Comparison of ENCODE assay signal across 8 cellular contexts in the genomic region with DNA sequence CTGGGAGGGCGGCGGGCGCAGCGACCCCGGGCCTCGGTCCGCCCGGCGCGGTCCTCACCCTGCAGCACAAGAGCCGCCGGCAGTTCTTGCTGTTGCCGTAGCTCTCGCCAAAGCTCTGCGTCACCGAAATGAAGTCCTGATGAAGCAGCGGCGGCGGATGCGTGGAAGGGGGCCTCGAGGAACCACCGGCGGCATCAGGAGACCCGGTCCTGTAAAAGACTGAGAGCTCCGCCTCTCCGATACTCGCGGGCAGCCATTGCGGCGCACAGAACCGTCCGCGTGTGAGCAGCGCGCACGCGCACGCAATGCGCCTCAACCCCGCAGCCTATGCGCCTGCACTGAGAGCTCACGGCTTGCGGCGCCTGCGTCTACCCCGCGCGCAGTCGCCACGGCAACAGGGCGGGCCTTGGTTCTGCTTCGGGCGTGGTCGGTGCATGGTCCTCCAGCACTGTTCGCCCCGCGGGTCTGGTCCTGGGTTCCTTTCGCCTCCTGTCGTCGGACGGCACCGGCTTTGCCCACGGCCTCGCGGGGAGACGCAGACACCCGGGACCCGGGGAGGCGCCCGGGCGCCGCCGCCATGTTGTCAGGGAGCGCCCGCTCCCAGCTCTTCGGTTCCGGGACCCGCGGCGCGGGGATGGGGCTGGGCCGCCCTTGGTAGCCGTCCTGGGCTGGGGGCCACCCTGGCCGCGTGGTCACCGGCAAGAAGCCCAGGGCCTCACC. TPM values are rescaled to one million over a fixed set of nuclear protein-coding genes. Genes with fewer than 3 reads are reported as not detected.
A peak's percentile ranks its signal among the peaks of the same experiment; 100 is the strongest.
DNase-seq lines count a peak whose midpoint lies in the region; ATAC-seq, FAIRE-seq and TF ChIP-seq lines count a peak whose summit lies in the region.

No MANE protein-coding gene starts in this region.

- H3K9me3 ChIP-seq in KOPT-K1 (ENCODE audit: insufficient read depth, low read length, poor library complexity, severe bottlenecking), result no peaks in the 10 kb centered on the region
- no peaks in the 10 kb centered on the region for H3K9me3 ChIP-seq in naive thymus-derived CD4-positive, alpha-beta T cell (ENCODE audit: control insufficient read depth in 2 of 3, low read length in 3 of 3)

- no peaks in the 10 kb centered on the region for H3K27me3 ChIP-seq in naive thymus-derived CD4-positive, alpha-beta T cell (ENCODE audit: control insufficient read depth in 2 of 2, insufficient read depth in 2 of 2, low read length in 2 of 2)

- H3K27ac Mint-ChIP-seq in naive thymus-derived CD4-positive, alpha-beta T cell, result peak overlapping the region; percentile 67 to 88 (median 81)
- peak overlapping the region; percentile 94 for H3K27ac Mint-ChIP-seq in stimulated activated effector memory CD8-positive, alpha-beta T cell treated with anti-CD3 and anti-CD28 coated beads, Interleukin-12 subunit alpha, Interleukin-12 subunit beta, amount 100 ng/mL, for 72 hours

- peaks cover 23 to 34% (median 27%) of the 10 kb centered on the region in 7 donors for H3K4me1 Mint-ChIP-seq in naive thymus-derived CD4-positive, alpha-beta T cell
- peaks cover 23% of the 10 kb centered on the region for H3K4me1 Mint-ChIP-seq in stimulated activated effector memory CD8-positive, alpha-beta T cell treated with anti-CD3 and anti-CD28 coated beads, Interleukin-12 subunit alpha, Interleukin-12 subunit beta, amount 100 ng/mL, for 72 hours

- no peak for FAIRE-seq in RCC 7860 (lab: Jason Lieb, UNC)

- CTCF ChIA-PET in naive thymus-derived CD4-positive, alpha-beta T cell (lab: Charles Lee), result interaction anchor here (0.7 to 1.0 kb wide), 5 partner anchors 59 to 107 kb away, joined by 3 to 5 read pairs (median 4); a partner anchor contains a TSS

- TF ChIP-seq CTCF in fibroblast of mammary gland (conservative IDR thresholded peaks at IDR 0.05; ENCODE audit: control insufficient read depth, insufficient read depth, low read depth, low read length), result no peak

- peak overlapping the region; percentile 72 for H3K4me3 ChIP-seq in fibroblast of mammary gland (ENCODE audit: control insufficient read depth, low read depth, low read length)
- H3K4me3 ChIP-seq in naive thymus-derived CD4-positive, alpha-beta T cell (ENCODE audit: low read length), result peak overlapping the region; percentile 85

- peak overlapping the region; percentile 83 to 93 (median 90) for H3K4me3 Mint-ChIP-seq in naive thymus-derived CD4-positive, alpha-beta T cell
- peak overlapping the region; percentile 89 for H3K4me3 Mint-ChIP-seq in stimulated activated effector memory CD8-positive, alpha-beta T cell treated with anti-CD3 and anti-CD28 coated beads, Interleukin-12 subunit alpha, Interleukin-12 subunit beta, amount 100 ng/mL, for 72 hours

- peaks cover 0 to 2% (median 0%) of the 10 kb centered on the region in 5 donors for H3K36me3 Mint-ChIP-seq in naive thymus-derived CD4-positive, alpha-beta T cell
- H3K36me3 Mint-ChIP-seq in stimulated activated effector memory CD8-positive, alpha-beta T cell treated with anti-CD3 and anti-CD28 coated beads, Interleukin-12 subunit alpha, Interleukin-12 subunit beta, amount 100 ng/mL, for 72 hours, result peaks cover 8% of the 10 kb centered on the region

- H3K27ac ChIP-seq in KOPT-K1 (ENCODE audit: low read depth, low read length, poor library complexity, severe bottlenecking), result peak overlapping the region; percentile 68
- H3K27ac ChIP-seq in naive thymus-derived CD4-positive, alpha-beta T cell (ENCODE audit: low read depth, low read length), result peak overlapping the region; percentile 85

- peaks cover 0 to 11% (median 0%) of the 10 kb centered on the region in 11 donors for H3K9me3 Mint-ChIP-seq in naive thymus-derived CD4-positive, alpha-beta T cell
- no peaks in the 10 kb centered on the region for H3K9me3 Mint-ChIP-seq in stimulated activated effector memory CD8-positive, alpha-beta T cell treated with anti-CD3 and anti-CD28 coated beads, Interleukin-12 subunit alpha, Interleukin-12 subunit beta, amount 100 ng/mL, for 72 hours

- peaks cover 21 to 28% of the 10 kb centered on the region in 2 donors for H3K4me1 ChIP-seq in naive thymus-derived CD4-positive, alpha-beta T cell (ENCODE audit: control insufficient read depth in 2 of 2, insufficient read depth in 2 of 2, low read length in 2 of 2)

- peak; percentile 75 for ATAC-seq in GM21723 (IDR thresholded peaks at IDR 0.05; ENCODE audit: unreplicated experiment)
- peak; percentile 98 for ATAC-seq in naive thymus-derived CD4-positive, alpha-beta T cell
- peak; percentile 98 for ATAC-seq in stimulated activated effector memory CD8-positive, alpha-beta T cell treated with anti-CD3 and anti-CD28 coated beads, Interleukin-12 subunit alpha, Interleukin-12 subunit beta, amount 100 ng/mL, for 72 hours

- POLR2A ChIA-PET in naive thymus-derived CD4-positive, alpha-beta T cell (lab: Charles Lee), result interaction anchor here (0.7 to 2.5 kb wide), 23 partner anchors 10 to 428 kb away, joined by 3 to 18 read pairs (median 4); a partner anchor contains a TSS

- H3K27me3 Mint-ChIP-seq in naive thymus-derived CD4-positive, alpha-beta T cell, result peaks cover 9 to 10% (median 9%) of the 10 kb centered on the region in 5 donors

- DNase-seq in DMS53 treated with DMSO at 0.1 percent for 48 hours (lab: John Stamatoyannopoulos, UW; ENCODE audit: unreplicated experiment) (peak; percentile 87), RCC 7860 (ENCODE audit: low spot score) (peak; percentile 87), fibroblast of mammary gland (ENCODE audit: low read depth) (peak; percentile 91)
- peak; percentile 78 to 87 for DNase-seq in activated T-helper 1 cell treated with anti-CD3 and anti-CD28 coated beads, Interleukin-2, amount 50 U/mL, for 16 hours (ENCODE audit: low read depth in 1 of 2, low spot score in 1 of 2)
- DNase-seq in naive thymus-derived CD4-positive, alpha-beta T cell, result peak; percentile 74 to 93 (median 90)
- DNase-seq in stimulated activated effector memory CD8-positive, alpha-beta T cell treated with anti-CD3 and anti-CD28 coated beads, Interleukin-12 subunit alpha, Interleukin-12 subunit beta, amount 100 ng/mL, for 72 hours (ENCODE audit: low spot score in 2 of 2), result peak; percentile 75 to 93

- intact Hi-C loops in naive thymus-derived CD4-positive, alpha-beta T cell (cut with micrococcal nuclease), result loop anchor here (1.0 to 5.0 kb wide), 11 partner anchors 15 to 423 kb away; a partner anchor contains a TSS

- no peaks in the 10 kb centered on the region for H3K36me3 ChIP-seq in KOPT-K1 (ENCODE audit: insufficient read depth, low read length)
- no peaks in the 10 kb centered on the region for H3K36me3 ChIP-seq in naive thymus-derived CD4-positive, alpha-beta T cell (ENCODE audit: control insufficient read depth in 2 of 3, insufficient read depth in 3 of 3, low read length in 3 of 3)

RNA-seq across cellular contexts. Expression of a gene that starts 9.3 kb away (rescaled TPM):
- not detected for total RNA-seq in naive thymus-derived CD4-positive, alpha-beta T cell
- polyA plus RNA-seq in naive thymus-derived CD4-positive, alpha-beta T cell, result not detected

RNA-seq across cellular contexts. Expression of a gene that starts 15.1 kb away (rescaled TPM):
- total RNA-seq in naive thymus-derived CD4-positive, alpha-beta T cell, result 100 to 1,000 TPM; 235 to 328 (median 298) TPM
- 100 to 1,000 TPM in 1 of 2 donors, 10 to 100 TPM in 1; 86.9 to 120 TPM for polyA plus RNA-seq in naive thymus-derived CD4-positive, alpha-beta T cell

RNA-seq across cellular contexts. Expression of a gene that starts 40.2 kb away (rescaled TPM):
- total RNA-seq in naive thymus-derived CD4-positive, alpha-beta T cell, result under 1 TPM in 1 of 5 experiments, not detected in 4; 0.42 TPM
- not detected for polyA plus RNA-seq in naive thymus-derived CD4-positive, alpha-beta T cell

RNA-seq across cellular contexts. Expression of a gene that starts 42.2 kb away (rescaled TPM):
- total RNA-seq in naive thymus-derived CD4-positive, alpha-beta T cell, result not detected
- not detected for polyA plus RNA-seq in naive thymus-derived CD4-positive, alpha-beta T cell

RNA-seq across cellular contexts. Expression of a gene that starts 42.8 kb away (rescaled TPM):
- 10 to 100 TPM; 57.3 to 74.2 (median 70.2) TPM for total RNA-seq in naive thymus-derived CD4-positive, alpha-beta T cell
- 10 to 100 TPM; 36.0 to 51.2 TPM for polyA plus RNA-seq in naive thymus-derived CD4-positive, alpha-beta T cell

Comparison
In these comparisons a context has a peak if more than half of its experiments do, and no peak if none do; other contexts are left out.
1. Peak in every context shown above with its lines: DNase-seq, ATAC-seq, H3K4me3 ChIP-seq and H3K27ac ChIP-seq.